In genomic region chr18:12703714-12704113, GRCh38 we compare ENCODE assay signal across 8 cellular contexts.
DNase-seq lines count a peak whose midpoint lies in the region; ATAC-seq and TF ChIP-seq lines count a peak whose summit lies in the region.

No MANE protein-coding gene starts in this region.

- peak overlapping the region; percentile 92 for H3K27ac ChIP-seq in neutrophil

- peak overlapping the region; percentile 69 to 94 for H3K4me3 ChIP-seq in neutrophil (ENCODE audit: low read depth in 1 of 2, low read length in 1 of 2)

- H3K4me1 ChIP-seq in neutrophil (ENCODE audit: control insufficient read depth in 1 of 2, insufficient read depth in 1 of 2, low read depth in 1 of 2, low read length in 1 of 2): peaks cover 22 to 25% of the 10 kb centered on the region in 2 experiments

- peak; percentile 6; the same call in 2 of the 3 replicates for ATAC-seq in SK-N-SH treated with all-trans-retinoic acid at 6 μM for 48 hours

- H3K27me3 ChIP-seq in neutrophil: no peaks in the 10 kb centered on the region

- H3K9me3 ChIP-seq in neutrophil: no peaks in the 10 kb centered on the region

- TF ChIP-seq POLR2A in erythroblast (IDR thresholded peaks at IDR 0.05; ENCODE audit: low read length): no peak

- TF ChIP-seq CTCF in neutrophil (IDR thresholded peaks at IDR 0.05): no peak

- peak; percentile 7 for DNase-seq in stimulated activated CD4-positive, alpha-beta T cell treated with anti-CD3 and anti-CD28 coated beads, Interleukin-4, amount 100 ng/mL, for 1 hour
- no peak for DNase-seq in stimulated activated CD4-positive, alpha-beta T cell treated with anti-CD3 and anti-CD28 coated beads, Interleukin-12 subunit alpha, Interleukin-12 subunit beta, amount 100 ng/mL, for 4 hours
- peak; percentile 73 to 77 for DNase-seq in erythroblast (lab: John Stamatoyannopoulos, UW)
- no peak for DNase-seq in HuH-7.5 (ENCODE audit: low spot score)
- no peak for DNase-seq in NCI-H1048 (lab: John Stamatoyannopoulos, UW)
- no peak for DNase-seq in C1 segment of cervical spinal cord (lab: John Stamatoyannopoulos, UW)

- peaks cover 23% of the 10 kb centered on the region for H3K36me3 ChIP-seq in neutrophil

TF ChIP-seq in SK-N-SH treated with all-trans-retinoic acid at 6 μM for 48 hours, 23 proteins besides CTCF, POLR2A, EP300 and RAD21:
- TF ChIP-seq ZNF70 (CRISPR knock-in tag; IDR thresholded peaks at IDR 0.05) (no peak), RARB (CRISPR knock-in tag; IDR thresholded peaks at IDR 0.05) (no peak), ISL1 (CRISPR knock-in tag; IDR thresholded peaks at IDR 0.05) (no peak), GLIS3 (CRISPR knock-in tag; IDR thresholded peaks at IDR 0.05) (no peak), ZNF565 (CRISPR knock-in tag; conservative IDR thresholded peaks at IDR 0.05; ENCODE audit: low read depth) (no peak), ARNTL (CRISPR knock-in tag; IDR thresholded peaks at IDR 0.05; ENCODE audit: borderline replicate concordance, low read depth) (no peak), ZNF8 (CRISPR knock-in tag; IDR thresholded peaks at IDR 0.05) (no peak), POU6F1 (CRISPR knock-in tag; IDR thresholded peaks at IDR 0.05; ENCODE audit: borderline replicate concordance, low read depth) (no peak), SNAI2 (CRISPR knock-in tag; IDR thresholded peaks at IDR 0.05) (no peak), TSHZ2 (CRISPR knock-in tag; IDR thresholded peaks at IDR 0.05) (no peak), ESRRG (CRISPR knock-in tag; IDR thresholded peaks at IDR 0.05) (no peak), TOX (CRISPR knock-in tag; IDR thresholded peaks at IDR 0.05; ENCODE audit: borderline replicate concordance) (no peak), PPARA (CRISPR knock-in tag; IDR thresholded peaks at IDR 0.05; ENCODE audit: borderline replicate concordance) (no peak), ZC3H10 (CRISPR knock-in tag; IDR thresholded peaks at IDR 0.05) (no peak), BACH2 (CRISPR knock-in tag; IDR thresholded peaks at IDR 0.05; ENCODE audit: borderline replicate concordance) (no peak)
- TF ChIP-seq, protein P1, sequence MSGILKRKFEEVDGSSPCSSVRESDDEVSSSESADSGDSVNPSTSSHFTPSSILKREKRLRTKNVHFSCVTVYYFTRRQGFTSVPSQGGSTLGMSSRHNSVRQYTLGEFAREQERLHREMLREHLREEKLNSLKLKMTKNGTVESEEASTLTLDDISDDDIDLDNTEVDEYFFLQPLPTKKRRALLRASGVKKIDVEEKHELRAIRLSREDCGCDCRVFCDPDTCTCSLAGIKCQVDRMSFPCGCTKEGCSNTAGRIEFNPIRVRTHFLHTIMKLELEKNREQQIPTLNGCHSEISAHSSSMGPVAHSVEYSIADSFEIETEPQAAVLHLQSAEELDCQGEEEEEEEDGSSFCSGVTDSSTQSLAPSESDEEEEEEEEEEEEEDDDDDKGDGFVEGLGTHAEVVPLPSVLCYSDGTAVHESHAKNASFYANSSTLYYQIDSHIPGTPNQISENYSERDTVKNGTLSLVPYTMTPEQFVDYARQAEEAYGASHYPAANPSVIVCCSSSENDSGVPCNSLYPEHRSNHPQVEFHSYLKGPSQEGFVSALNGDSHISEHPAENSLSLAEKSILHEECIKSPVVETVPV (CRISPR knock-in tag; IDR thresholded peaks at IDR 0.05): no peak

Comparison
In these comparisons a context has a peak if more than half of its experiments do, and no peak if none do; other contexts are left out.
1. DNase-seq: peak in stimulated activated CD4-positive, alpha-beta T cell treated with anti-CD3 and anti-CD28 coated beads, Interleukin-4, amount 100 ng/mL, for 1 hour (single experiment) and erythroblast (2 of 2); none in stimulated activated CD4-positive, alpha-beta T cell treated with anti-CD3 and anti-CD28 coated beads, Interleukin-12 subunit alpha, Interleukin-12 subunit beta, amount 100 ng/mL, for 4 hours (single experiment), HuH-7.5 (single experiment), NCI-H1048 (single experiment) and C1 segment of cervical spinal cord (0 of 14).